Comparison of ENCODE assay signal across 12 cellular contexts in the genomic region with DNA sequence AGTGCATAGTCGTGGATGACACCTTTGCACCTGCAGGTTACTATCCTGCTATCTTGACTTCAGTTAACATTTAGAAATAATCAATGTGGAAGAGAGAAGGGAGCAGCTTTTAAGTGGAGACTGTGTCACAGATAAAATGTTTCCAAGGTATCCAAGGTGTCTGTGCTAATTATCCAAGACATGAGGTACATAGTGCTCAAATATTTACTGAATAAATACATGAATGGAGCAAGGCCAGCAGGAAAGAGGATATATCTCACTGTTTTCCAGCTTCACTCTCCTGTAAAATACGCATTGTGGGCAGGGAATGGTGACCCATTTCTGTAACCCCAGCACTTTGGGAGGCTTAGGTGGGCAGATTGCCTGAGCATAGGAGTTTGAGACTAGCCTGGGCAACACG.
A peak's percentile ranks its signal among the peaks of the same experiment; 100 is the strongest.
DNase-seq lines count a peak whose midpoint lies in the region; ATAC-seq lines count a peak whose summit lies in the region.
"Had no signal": no experiment of that assay in that cellular context is flagged by ENCODE, and none has a peak within 500 bp of the region (broad histone marks: within the 10 kb centered on the region; RNA-seq: fewer than 3 reads in every experiment).

No MANE protein-coding gene starts in this region.

- DNase-seq in NCI-H1092 treated with DMSO at 0.1 percent for 48 hours (lab: John Stamatoyannopoulos, UW) (peak; percentile 46), NCI-H1092 (lab: John Stamatoyannopoulos, UW) (no peak), NCI-H748 treated with DMSO at 0.1 percent for 48 hours (lab: John Stamatoyannopoulos, UW) (peak; percentile 28), left colon (no peak), cortex of kidney (lab: John Stamatoyannopoulos, UW) (no peak), GM03348 (ENCODE audit: low spot score) (no peak), DMS79 treated with DMSO at 0.1 percent for 48 hours (lab: John Stamatoyannopoulos, UW) (no peak), Right ventricle myocardium superior (no peak)
- DNase-seq: Caco-2; CD8-positive, alpha-beta T cell; GOT3; H9 had no signal

- intact Hi-C loops in left colon (cut with DNase I, micrococcal nuclease): no loop called here
- intact Hi-C loops in Right ventricle myocardium superior (cut with DNase I): no loop called here

- peak; percentile 69 for ATAC-seq in left colon
- ATAC-seq in Right ventricle myocardium superior (ENCODE audit: poor library complexity): no peak
- ATAC-seq: CD8-positive, alpha-beta T cell had no signal

Comparison
In these comparisons a context has a peak if more than half of its experiments do, and no peak if none do; other contexts are left out.
1. DNase-seq: peak in NCI-H1092 treated with DMSO at 0.1 percent for 48 hours (single experiment) and NCI-H748 treated with DMSO at 0.1 percent for 48 hours (single experiment); none in NCI-H1092 (single experiment), left colon (0 of 2), cortex of kidney (single experiment), GM03348 (single experiment), DMS79 treated with DMSO at 0.1 percent for 48 hours (single experiment) and Right ventricle myocardium superior (single experiment).